Comparison of ENCODE assay signal across 20 cellular contexts in the genomic region with DNA sequence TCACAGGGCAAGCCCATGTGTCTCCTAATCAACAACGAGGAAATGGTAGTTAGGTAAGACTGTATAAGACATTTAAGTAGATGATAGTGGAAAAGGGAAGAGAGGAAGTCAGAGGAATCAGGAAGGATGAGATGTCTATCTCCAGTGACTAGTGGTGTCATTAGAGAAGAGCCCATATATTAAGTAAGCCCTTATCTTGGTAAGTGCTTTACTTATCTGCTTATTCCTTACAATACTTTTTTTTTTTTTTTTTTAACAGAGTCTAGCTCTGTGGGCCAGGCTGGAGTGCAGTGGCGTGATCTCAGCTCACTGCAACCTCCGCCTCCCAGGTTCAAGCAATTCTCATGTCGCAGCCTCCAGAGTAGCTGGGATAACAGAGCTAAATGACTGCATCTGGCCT. TPM values are rescaled to one million over a fixed set of nuclear protein-coding genes. Genes with fewer than 3 reads are reported as not detected.
A peak's percentile ranks its signal among the peaks of the same experiment; 100 is the strongest.
DNase-seq lines count a peak whose midpoint lies in the region; ATAC-seq and TF ChIP-seq lines count a peak whose summit lies in the region.
"Had no signal": no experiment of that assay in that cellular context is flagged by ENCODE, and none has a peak within 500 bp of the region (broad histone marks: within the 10 kb centered on the region; RNA-seq: fewer than 3 reads in every experiment).

No MANE protein-coding gene starts in this region.

- H3K36me3 ChIP-seq in SK-N-MC (ENCODE audit: insufficient read depth, low read length) (peaks cover 1% of the 10 kb centered on the region; the same call in 1 of the 2 replicates), body of pancreas (replicated peaks in 1 of 2; ENCODE audit: insufficient read depth in 1 of 2, low read depth in 2 of 2) (no peaks in the 10 kb centered on the region), uterus (no peaks in the 10 kb centered on the region)
- H3K36me3 ChIP-seq: neural progenitor cell had no signal

- 82 to 89% methylated on average over 4 of the region's 4 CpGs for WGBS in body of pancreas, 2 donors

- H3K4me1 ChIP-seq in body of pancreas (peaks cover 20% of the 10 kb centered on the region), uterus (no peaks in the 10 kb centered on the region)
- H3K4me1 ChIP-seq: neural progenitor cell had no signal

- H3K9me3 Mint-ChIP-seq in natural killer cell: no peaks in the 10 kb centered on the region
- no peaks in the 10 kb centered on the region for H3K9me3 Mint-ChIP-seq in natural killer cell treated with Interleukin-12 subunit alpha and Interleukin-12 subunit beta and Interleukin-15 and Interleukin-18, amount 100 ng/mL, for 72 hours
- no peaks in the 10 kb centered on the region for H3K9me3 Mint-ChIP-seq in effector memory CD8-positive, alpha-beta T cell
- H3K9me3 Mint-ChIP-seq: activated naive CD4-positive, alpha-beta T cell treated with anti-CD3 and anti-CD28 coated beads for 36 hours; neural progenitor cell had no signal

- H3K9me3 ChIP-seq in SK-N-MC (ENCODE audit: low read depth, low read length): no peaks in the 10 kb centered on the region
- no peaks in the 10 kb centered on the region for H3K9me3 ChIP-seq in body of pancreas
- H3K9me3 ChIP-seq in uterus: no peaks in the 10 kb centered on the region
- H3K9me3 ChIP-seq: lower lobe of right lung had no signal

- ATAC-seq in natural killer cell (no peak), body of pancreas (no peak), left lobe of liver (no peak)
- no peak for ATAC-seq in natural killer cell treated with Interleukin-12 subunit alpha and Interleukin-12 subunit beta and Interleukin-15 and Interleukin-18, amount 100 ng/mL, for 72 hours
- no peak for ATAC-seq in effector memory CD8-positive, alpha-beta T cell (replicated peaks)
- ATAC-seq: activated CD4-positive, CD25-positive, alpha-beta regulatory T cell treated with anti-CD3 and anti-CD28 coated beads, Interleukin-2, amount 50 U/mL, for 24 hours; lower lobe of right lung; PC-3 had no signal

- H3K27me3 ChIP-seq in body of pancreas: no peaks in the 10 kb centered on the region
- H3K27me3 ChIP-seq in uterus: no peaks in the 10 kb centered on the region
- H3K27me3 ChIP-seq: brain microvascular endothelial cell, dorsolateral prefrontal cortex, neural progenitor cell had no signal

- intact Hi-C loops in natural killer cell (cut with micrococcal nuclease) (no loop called here), body of pancreas (cut with DNase I) (no loop called here), uterus (cut with DNase I; ENCODE audit: low total_unique reads) (no loop called here)

- H3K4me1 Mint-ChIP-seq in natural killer cell: peaks cover 61 to 72% of the 10 kb centered on the region in 2 donors
- peaks cover 45 to 61% of the 10 kb centered on the region in 2 donors for H3K4me1 Mint-ChIP-seq in natural killer cell treated with Interleukin-12 subunit alpha and Interleukin-12 subunit beta and Interleukin-15 and Interleukin-18, amount 100 ng/mL, for 72 hours (ENCODE audit: low read depth in 2 of 2)
- H3K4me1 Mint-ChIP-seq in effector memory CD8-positive, alpha-beta T cell (ENCODE audit: low read depth in 2 of 2): peaks cover 37 to 52% of the 10 kb centered on the region in 2 donors

- peak overlapping the region; percentile 61; the same call in 1 of the 2 replicates for H3K27ac ChIP-seq in SK-N-MC
- no peak overlapping the region for H3K27ac ChIP-seq in body of pancreas
- no peak overlapping the region for H3K27ac ChIP-seq in uterus
- H3K27ac ChIP-seq: lower lobe of right lung, neural progenitor cell had no signal

- no peaks in the 10 kb centered on the region for H3K27me3 Mint-ChIP-seq in natural killer cell (ENCODE audit: low read depth in 2 of 2)
- H3K27me3 Mint-ChIP-seq in natural killer cell treated with Interleukin-12 subunit alpha and Interleukin-12 subunit beta and Interleukin-15 and Interleukin-18, amount 100 ng/mL, for 72 hours: no peaks in the 10 kb centered on the region
- H3K27me3 Mint-ChIP-seq in effector memory CD8-positive, alpha-beta T cell: no peaks in the 10 kb centered on the region

- H3K36me3 Mint-ChIP-seq in natural killer cell: no peaks in the 10 kb centered on the region
- peaks cover under 1% of the 10 kb centered on the region for H3K36me3 Mint-ChIP-seq in natural killer cell treated with Interleukin-12 subunit alpha and Interleukin-12 subunit beta and Interleukin-15 and Interleukin-18, amount 100 ng/mL, for 72 hours
- peaks cover 27% of the 10 kb centered on the region for H3K36me3 Mint-ChIP-seq in effector memory CD8-positive, alpha-beta T cell (ENCODE audit: insufficient read depth)

- TF ChIP-seq CTCF in natural killer cell (IDR thresholded peaks at IDR 0.05) (no peak), body of pancreas (IDR thresholded peaks at IDR 0.05) (no peak), uterus (IDR thresholded peaks at IDR 0.05) (no peak)

- TF ChIP-seq POLR2A in body of pancreas (IDR thresholded peaks at IDR 0.05) (no peak), uterus (IDR thresholded peaks at IDR 0.05) (no peak)

- DNase-seq in natural killer cell: no peak
- DNase-seq in natural killer cell treated with Interleukin-12 subunit alpha and Interleukin-12 subunit beta and Interleukin-15 and Interleukin-18, amount 100 ng/mL, for 72 hours (ENCODE audit: low spot score): no peak
- no peak for DNase-seq in SK-N-MC (ENCODE audit: low read depth, low spot score)
- DNase-seq in effector memory CD8-positive, alpha-beta T cell: no peak
- DNase-seq in NCI-H2029 treated with DMSO at 0.1 percent for 48 hours (lab: John Stamatoyannopoulos, UW): no peak
- DNase-seq in body of pancreas: no peak
- no peak for DNase-seq in uterus
- no peak for DNase-seq in left lobe of liver (ENCODE audit: low spot score)
- DNase-seq: activated CD8-positive, alpha-beta memory T cell treated with anti-CD3 and anti-CD28 coated beads, Interleukin-2, amount 50 U/mL, for 4 hours; activated naive CD4-positive, alpha-beta T cell treated with anti-CD3 and anti-CD28 coated beads for 36 hours; brain microvascular endothelial cell; COR-L47; dorsolateral prefrontal cortex; lower lobe of right lung; NCI-H2081; NCI-H524; PC-3; retina had no signal

- no peak overlapping the region for H3K9ac ChIP-seq in SK-N-MC (ENCODE audit: insufficient read length)
- H3K9ac ChIP-seq: neural progenitor cell had no signal

- no peak overlapping the region for H3K4me3 Mint-ChIP-seq in natural killer cell
- H3K4me3 Mint-ChIP-seq in natural killer cell treated with Interleukin-12 subunit alpha and Interleukin-12 subunit beta and Interleukin-15 and Interleukin-18, amount 100 ng/mL, for 72 hours: no peak overlapping the region
- H3K4me3 Mint-ChIP-seq in effector memory CD8-positive, alpha-beta T cell: no peak overlapping the region
- H3K4me3 Mint-ChIP-seq: activated naive CD4-positive, alpha-beta T cell treated with anti-CD3 and anti-CD28 coated beads for 36 hours; neural progenitor cell had no signal

- H3K4me3 ChIP-seq in SK-N-MC: no peak overlapping the region
- H3K4me3 ChIP-seq in body of pancreas: no peak overlapping the region
- no peak overlapping the region for H3K4me3 ChIP-seq in uterus
- H3K4me3 ChIP-seq: dorsolateral prefrontal cortex, lower lobe of right lung, neural progenitor cell had no signal

- peak overlapping the region; percentile 68 to 80 for H3K27ac Mint-ChIP-seq in natural killer cell
- H3K27ac Mint-ChIP-seq in natural killer cell treated with Interleukin-12 subunit alpha and Interleukin-12 subunit beta and Interleukin-15 and Interleukin-18, amount 100 ng/mL, for 72 hours: peak overlapping the region in 1 of 2 donors; percentile 69
- peak overlapping the region; percentile 17 to 33 for H3K27ac Mint-ChIP-seq in effector memory CD8-positive, alpha-beta T cell
- H3K27ac Mint-ChIP-seq: activated naive CD4-positive, alpha-beta T cell treated with anti-CD3 and anti-CD28 coated beads for 36 hours; neural progenitor cell had no signal

RNA-seq across cellular contexts. Expression of a gene that starts 29.5 kb away (rescaled TPM):
- total RNA-seq in natural killer cell (10 to 100 TPM; 68.3 to 89.5 (median 68.4) TPM), body of pancreas (10 to 100 TPM; 33.2 to 34.9 TPM), uterus (100 to 1,000 TPM in 1 of 4 donors, 10 to 100 TPM in 3; 36.9 to 110 (median 75.6) TPM), left lobe of liver (54.7 TPM)
- 10 to 100 TPM; 44.0 to 56.7 TPM for total RNA-seq in natural killer cell treated with Interleukin-12 subunit alpha and Interleukin-12 subunit beta and Interleukin-15 and Interleukin-18, amount 100 ng/mL, for 72 hours
